Comparison of ENCODE assay signal across 11 cellular contexts in the genomic region with DNA sequence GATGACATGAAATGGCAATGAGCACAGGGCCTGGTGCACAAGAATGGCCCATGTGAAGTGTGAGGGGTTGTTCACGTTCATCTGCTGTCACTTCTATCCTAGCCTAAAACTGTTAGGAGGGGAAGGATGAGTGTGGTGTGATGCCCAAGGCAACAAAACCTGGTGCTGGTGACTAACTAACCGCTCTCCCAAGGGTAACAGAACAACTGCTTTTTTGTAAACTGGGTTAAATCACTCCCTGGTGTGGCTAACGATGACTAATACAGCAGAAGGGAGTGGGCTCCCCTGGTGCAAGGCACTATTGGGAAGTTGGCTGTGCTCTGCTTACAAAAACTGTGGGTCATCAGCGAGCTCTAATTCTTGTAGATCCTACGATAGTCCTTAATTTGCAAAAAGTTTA.
DNase-seq lines count a peak whose midpoint lies in the region; ATAC-seq and TF ChIP-seq lines count a peak whose summit lies in the region.
"Had no signal": no experiment of that assay in that cellular context is flagged by ENCODE, and none has a peak within 500 bp of the region (broad histone marks: within the 10 kb centered on the region; RNA-seq: fewer than 3 reads in every experiment).

No MANE protein-coding gene starts in this region.

- no peak for TF ChIP-seq CTCF in hepatocyte (IDR thresholded peaks at IDR 0.05; ENCODE audit: poor library complexity)

- H3K27me3 ChIP-seq in hepatocyte = no peaks in the 10 kb centered on the region
- H3K27me3 ChIP-seq: body of pancreas had no signal

- H3K9me2 ChIP-seq in hepatocyte (replicated peaks; ENCODE audit: insufficient read depth) = no peaks in the 10 kb centered on the region

- no peaks in the 10 kb centered on the region for H3K36me3 ChIP-seq in hepatocyte (replicated peaks; ENCODE audit: insufficient read depth, low read depth)

- intact Hi-C loops in left ventricle myocardium superior (cut with micrococcal nuclease) = no loop called here

- H3K4me1 ChIP-seq in hepatocyte (ENCODE audit: insufficient read depth) = no peaks in the 10 kb centered on the region
- H3K4me1 ChIP-seq: body of pancreas had no signal

- DNase-seq in Daoy (ENCODE audit: low read depth) = peak; percentile 93
- DNase-seq in H4 (ENCODE audit: low spot score) = peak; percentile 81
- DNase-seq in NOMO-1 treated with dmso at 0.1 percent for 144 hours (lab: John Stamatoyannopoulos, UW; ENCODE audit: unreplicated experiment) = peak; percentile 82
- DNase-seq in left ventricle myocardium superior = no peak
- DNase-seq in SHP77 (lab: John Stamatoyannopoulos, UW) = no peak
- DNase-seq in hepatocyte (ENCODE audit: low spot score) = no peak
- no peak for DNase-seq in hypothalamus (lab: John Stamatoyannopoulos, UW)
- DNase-seq in NCI-H2171 (lab: John Stamatoyannopoulos, UW) = no peak
- DNase-seq: NCI-H526 treated with DMSO at 0.1 percent for 48 hours, posterior cingulate gyrus had no signal

- H2AFZ ChIP-seq in hepatocyte = no peak overlapping the region

- 79% methylated on average over 5 of the region's 5 CpGs for WGBS in hepatocyte (ENCODE audit: low lambda C conversion rate, missing lambda C conversion rate)

- peak; percentile 78 for ATAC-seq in left ventricle myocardium superior
- ATAC-seq: body of pancreas had no signal

- H3K4me3 ChIP-seq in hepatocyte = no peak overlapping the region
- H3K4me3 ChIP-seq: body of pancreas had no signal

- H3K9me3 ChIP-seq in hepatocyte (ENCODE audit: low read depth) = no peaks in the 10 kb centered on the region
- H3K9me3 ChIP-seq: body of pancreas had no signal

- no peak overlapping the region for H3K4me2 ChIP-seq in hepatocyte

- H3K27ac ChIP-seq in hepatocyte = no peak overlapping the region

- H4K20me1 ChIP-seq in hepatocyte (ENCODE audit: insufficient read depth, poor library complexity, severe bottlenecking) = no peaks in the 10 kb centered on the region

- no peaks in the 10 kb centered on the region for H3K79me2 ChIP-seq in hepatocyte

Comparison
In these comparisons a context has a peak if more than half of its experiments do, and no peak if none do; other contexts are left out.
1. DNase-seq: peak in Daoy (single experiment), H4 (single experiment) and NOMO-1 treated with dmso at 0.1 percent for 144 hours (single experiment); none in left ventricle myocardium superior (single experiment), SHP77 (0 of 2), hepatocyte (single experiment), hypothalamus (0 of 51) and NCI-H2171 (single experiment).